In the genomic region with DNA sequence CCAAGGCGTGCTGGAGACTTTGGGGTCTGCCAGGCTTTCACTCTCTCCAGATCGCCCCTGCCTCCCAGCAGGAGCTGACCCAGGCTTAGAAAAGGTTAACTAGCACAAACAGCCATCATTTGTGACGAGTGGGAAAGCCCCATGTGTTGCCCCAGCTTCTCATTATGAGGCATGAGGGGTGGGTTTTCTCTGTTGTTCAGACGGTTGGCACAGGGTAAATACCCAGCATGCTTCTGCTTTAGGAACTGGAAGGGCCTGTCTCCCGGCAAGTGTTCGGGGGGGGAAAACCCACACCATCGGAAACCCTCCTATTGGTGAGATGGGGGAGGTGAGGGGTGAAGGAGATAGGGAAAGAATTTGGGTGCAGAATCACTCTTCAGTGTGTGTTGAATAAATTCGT, we compare ENCODE assay signal across 25 cellular contexts. TPM values are rescaled to one million over a fixed set of nuclear protein-coding genes. Genes with fewer than 3 reads are reported as not detected.
DNase-seq lines count a peak whose midpoint lies in the region; ATAC-seq and TF ChIP-seq lines count a peak whose summit lies in the region.
"Had no signal": no experiment of that assay in that cellular context is flagged by ENCODE, and none has a peak within 500 bp of the region (broad histone marks: within the 10 kb centered on the region; RNA-seq: fewer than 3 reads in every experiment).

No MANE protein-coding gene starts in this region.

- no peaks in the 10 kb centered on the region for H3K36me3 ChIP-seq in tibial nerve
- H3K36me3 ChIP-seq: BLaER1 treated with 17β-estradiol and CSF1 and Interleukin-3, amounts not matched to agents 10 nM and 100 nM had no signal

- H3K4me3 Mint-ChIP-seq in activated B cell treated with CpG ODN at 0.5 μM for 24 hours (peak overlapping the region; percentile 58), nephron progenitor cell (peak overlapping the region; percentile 52)
- H3K4me3 Mint-ChIP-seq: natural killer cell treated with Interleukin-12 subunit alpha and Interleukin-12 subunit beta and Interleukin-15 and Interleukin-18, amount 100 ng/mL, for 72 hours had no signal

- H3K27me3 ChIP-seq in tibial nerve = no peaks in the 10 kb centered on the region
- H3K27me3 ChIP-seq: BLaER1 treated with 17β-estradiol and CSF1 and Interleukin-3, amounts not matched to agents 10 nM and 100 nM had no signal

- no peak overlapping the region for H3K27ac ChIP-seq in tibial nerve
- H3K27ac ChIP-seq: BLaER1 treated with 17β-estradiol and CSF1 and Interleukin-3, amounts not matched to agents 10 nM and 100 nM; skin epidermis had no signal

- no peak for TF ChIP-seq POLR2A in tibial nerve (IDR thresholded peaks at IDR 0.05)

- H3K4me1 ChIP-seq in tibial nerve = peaks cover 0 to 4% (median 0%) of the 10 kb centered on the region in 4 donors
- H3K4me1 ChIP-seq: BLaER1 treated with 17β-estradiol and CSF1 and Interleukin-3, amounts not matched to agents 10 nM and 100 nM had no signal

- POLR2A ChIA-PET in activated B cell treated with CpG ODN at 0.5 μM for 24 hours (lab: Charles Lee) = interaction anchor here (1.0 to 2.7 kb wide), 3 partner anchors 9 to 34 kb away, joined by 4 to 14 read pairs (median 8); a partner anchor contains a TSS

- H3K9me3 Mint-ChIP-seq in activated B cell treated with CpG ODN at 0.5 μM for 24 hours (no peaks in the 10 kb centered on the region), nephron progenitor cell (peaks cover 15% of the 10 kb centered on the region)
- H3K9me3 Mint-ChIP-seq: natural killer cell treated with Interleukin-12 subunit alpha and Interleukin-12 subunit beta and Interleukin-15 and Interleukin-18, amount 100 ng/mL, for 72 hours had no signal

- peak; percentile 59 to 67 for DNase-seq in NCI-H524 (lab: John Stamatoyannopoulos, UW)
- DNase-seq in NCI-H524 treated with DMSO at 0.1 percent for 48 hours (lab: John Stamatoyannopoulos, UW) = no peak
- DNase-seq in GM13977 (ENCODE audit: low spot score) = peak; percentile 17
- no peak for DNase-seq in activated B cell treated with CpG ODN at 0.5 μM for 24 hours
- DNase-seq in nephron progenitor cell = peak; percentile 5
- DNase-seq in inferior parietal cortex (ENCODE audit: extremely low spot score) = no peak
- DNase-seq in tibial nerve (ENCODE audit: low spot score in 2 of 2) = no peak
- DNase-seq in EL = no peak
- DNase-seq: DMS 273 treated with DMSO at 0.1 percent for 48 hours; GDM1; hippocampal formation; KBM-7; kidney; mesendoderm; NCI-H2029; NCI-H510A treated with DMSO at 0.1 percent for 48 hours; SHP77; stimulated activated CD4-positive, alpha-beta T cell treated with anti-CD3 and anti-CD28 coated beads, Interleukin-4, amount 100 ng/mL, for 24 hours had no signal

- no peak overlapping the region for H3K4me3 ChIP-seq in tibial nerve
- H3K4me3 ChIP-seq: BLaER1 treated with 17β-estradiol and CSF1 and Interleukin-3, amounts not matched to agents 10 nM and 100 nM; skin epidermis had no signal

- ATAC-seq in activated B cell treated with CpG ODN at 0.5 μM for 24 hours (ENCODE audit: low read depth) = peak; percentile 80
- ATAC-seq: natural killer cell treated with Interleukin-12 subunit alpha and Interleukin-12 subunit beta and Interleukin-15 and Interleukin-18, amount 100 ng/mL, for 72 hours had no signal

- H3K36me3 Mint-ChIP-seq in activated B cell treated with CpG ODN at 0.5 μM for 24 hours (ENCODE audit: low read depth) (no peaks in the 10 kb centered on the region), nephron progenitor cell (ENCODE audit: low read depth) (no peaks in the 10 kb centered on the region)
- H3K36me3 Mint-ChIP-seq: natural killer cell treated with Interleukin-12 subunit alpha and Interleukin-12 subunit beta and Interleukin-15 and Interleukin-18, amount 100 ng/mL, for 72 hours had no signal

- CTCF ChIA-PET in activated B cell treated with CpG ODN at 0.5 μM for 24 hours (lab: Charles Lee) = interaction anchor here (1.0 to 2.1 kb wide), 3 partner anchors 19 to 647 kb away, joined by 3 to 7 read pairs (median 7); no protein-coding TSS in a partner anchor

- no peaks in the 10 kb centered on the region for H3K27me3 Mint-ChIP-seq in activated B cell treated with CpG ODN at 0.5 μM for 24 hours
- no peaks in the 10 kb centered on the region for H3K27me3 Mint-ChIP-seq in nephron progenitor cell (ENCODE audit: low read depth, poor library complexity)

- in situ Hi-C loops in GM13977 (cut with MboI; ENCODE audit: low pct_unique_long_range_greater_than_20kb, low sequenced_read_pairs, unreplicated experiment) = no loop called here

- no peak for TF ChIP-seq CTCF in GM13977 (IDR thresholded peaks at IDR 0.05; ENCODE audit: extremely low read depth, insufficient read depth, missing control alignments)
- TF ChIP-seq CTCF in activated B cell treated with CpG ODN at 0.5 μM for 24 hours (IDR thresholded peaks at IDR 0.05) = no peak
- no peak for TF ChIP-seq CTCF in nephron progenitor cell (IDR thresholded peaks at IDR 0.05)
- TF ChIP-seq CTCF in tibial nerve (IDR thresholded peaks at IDR 0.05) = no peak

- H3K4me1 Mint-ChIP-seq in activated B cell treated with CpG ODN at 0.5 μM for 24 hours (peaks cover 25% of the 10 kb centered on the region), nephron progenitor cell (peaks cover 25% of the 10 kb centered on the region)

- intact Hi-C loops in activated B cell treated with CpG ODN at 0.5 μM for 24 hours (cut with micrococcal nuclease) = loop anchor here (1.0 kb wide), 2 partner anchors 11 to 25 kb away; no protein-coding TSS in a partner anchor

- WGBS in tibial nerve, 2 donors = 16 to 24% methylated on average over 8 of the region's 8 CpGs

- TF ChIP-seq EP300 in tibial nerve (IDR thresholded peaks at IDR 0.05) = no peak

- H3K27ac Mint-ChIP-seq in activated B cell treated with CpG ODN at 0.5 μM for 24 hours (peak overlapping the region; percentile 72), nephron progenitor cell (no peak overlapping the region)
- H3K27ac Mint-ChIP-seq: natural killer cell treated with Interleukin-12 subunit alpha and Interleukin-12 subunit beta and Interleukin-15 and Interleukin-18, amount 100 ng/mL, for 72 hours; progenitor cell of endocrine pancreas had no signal

- H3K9me3 ChIP-seq in tibial nerve = no peaks in the 10 kb centered on the region

RNA-seq across cellular contexts. Expression of a gene that starts 34.6 kb away (rescaled TPM):
- total RNA-seq in activated B cell treated with CpG ODN at 0.5 μM for 24 hours (15.0 and 21.0 TPM in 2 replicates), tibial nerve (1 to 10 TPM in 1 of 4 donors, not detected in 3; 1.2 TPM)
- total RNA-seq: bronchial epithelial cell; natural killer cell treated with Interleukin-12 subunit alpha and Interleukin-12 subunit beta and Interleukin-15 and Interleukin-18, amount 100 ng/mL, for 72 hours had no signal

RNA-seq across cellular contexts. Expression of a gene that starts 56.7 kb away (rescaled TPM):
- not detected in 2 replicates for total RNA-seq in activated B cell treated with CpG ODN at 0.5 μM for 24 hours
- total RNA-seq in tibial nerve = under 1 TPM in 1 of 4 donors, not detected in 3; 0.20 TPM
- total RNA-seq: activated CD8-positive, alpha-beta memory T cell treated with anti-CD3 and anti-CD28 coated beads for 36 hours; bronchial epithelial cell; natural killer cell treated with Interleukin-12 subunit alpha and Interleukin-12 subunit beta and Interleukin-15 and Interleukin-18, amount 100 ng/mL, for 72 hours; progenitor cell of endocrine pancreas; temporal lobe had no signal

Comparison
In these comparisons a context has a peak if more than half of its experiments do, and no peak if none do; other contexts are left out.
1. DNase-seq: peak in NCI-H524 (2 of 2), GM13977 (single experiment) and nephron progenitor cell (single experiment); none in NCI-H524 treated with DMSO at 0.1 percent for 48 hours (single experiment), activated B cell treated with CpG ODN at 0.5 μM for 24 hours (single experiment), inferior parietal cortex (single experiment), tibial nerve (0 of 2) and EL (single experiment).